In genomic region chr2:127085260-127085666, GRCh38 we compare ENCODE assay signal across 8 cellular contexts. TPM values are rescaled to one million over a fixed set of nuclear protein-coding genes. Genes with fewer than 3 reads are reported as not detected.
DNase-seq lines count a peak whose midpoint lies in the region; TF ChIP-seq lines count a peak whose summit lies in the region.

No MANE protein-coding gene starts in this region.

- intact Hi-C loops in OCI-LY7 (cut with micrococcal nuclease; ENCODE audit: unreplicated experiment), result no loop called here
- intact Hi-C loops in prostate gland (cut with DNase I), result loop anchor here (10.0 kb wide), 1 partner anchor 430 kb away; the partner anchor contains the start of gene GYPC

- H3K9me2 ChIP-seq in OCI-LY7 (ENCODE audit: insufficient read depth, low read length), result no peaks in the 10 kb centered on the region

- no peaks in the 10 kb centered on the region for H4K20me1 ChIP-seq in OCI-LY7 (ENCODE audit: insufficient read depth, low read length)

- H3K27me3 ChIP-seq in prostate gland (replicated peaks; ENCODE audit: insufficient read depth), result no peaks in the 10 kb centered on the region

- 33% methylated on average over 9 of the region's 9 CpGs for WGBS in prostate gland

- peak overlapping the region; percentile 34; the same call in 1 of the 2 replicates for H2AFZ ChIP-seq in OCI-LY7 (ENCODE audit: low read length)

- H3K79me2 ChIP-seq in OCI-LY7 (ENCODE audit: insufficient read depth, low read depth, low read length), result no peaks in the 10 kb centered on the region

- TF ChIP-seq CTCF in OCI-LY7 (conservative IDR thresholded peaks at IDR 0.05; ENCODE audit: low read length), result no peak
- TF ChIP-seq CTCF in prostate gland (IDR thresholded peaks at IDR 0.05), result no peak

- no peak overlapping the region for H3K4me2 ChIP-seq in OCI-LY7 (ENCODE audit: low read length)

- BruUV-seq in OCI-LY7 (replicated peaks; lab: Mats Ljungman, UMichigan), result no TSS peak

- POLR2A ChIA-PET in OCI-LY7 (lab: Charles Lee), result interaction anchor here (0.5 to 1.3 kb wide), 2 partner anchors 9 to 193 kb away, joined by 4 to 5 read pairs; no protein-coding TSS in a partner anchor

- peaks cover 26% of the 10 kb centered on the region for H3K4me1 ChIP-seq in OCI-LY7 (ENCODE audit: insufficient read depth, low read length, poor library complexity, severe bottlenecking)
- H3K4me1 ChIP-seq in prostate gland (replicated peaks), result peaks cover 32% of the 10 kb centered on the region

- H3K9me3 ChIP-seq in OCI-LY7 (ENCODE audit: low read length), result no peaks in the 10 kb centered on the region
- no peaks in the 10 kb centered on the region for H3K9me3 ChIP-seq in prostate gland

- DNase-seq in SIG-M5 treated with dmso at 0.1 percent for 504 hours (lab: John Stamatoyannopoulos, UW; ENCODE audit: unreplicated experiment), result peak; percentile 63
- no peak for DNase-seq in SIG-M5 (lab: John Stamatoyannopoulos, UW)
- DNase-seq in OCI-LY7 (ENCODE audit: low spot score), result no peak
- DNase-seq in prostate gland (ENCODE audit: low spot score), result no peak
- DNase-seq in NCI-H524 treated with DMSO at 0.1 percent for 48 hours (lab: John Stamatoyannopoulos, UW), result no peak
- DNase-seq in iPS-NIHi7 (ENCODE audit: extremely low spot score), result no peak
- DNase-seq in NCI-H146 (lab: John Stamatoyannopoulos, UW), result no peak

- CTCF ChIA-PET in OCI-LY7 (lab: Charles Lee; ENCODE audit: unreplicated experiment), result interaction anchor here (0.6 kb wide), 1 partner anchor 9 kb away, joined by 3 read pairs; no protein-coding TSS in a partner anchor

- H3K4me3 ChIP-seq in OCI-LY7 (ENCODE audit: low read depth, low read length, poor library complexity, severe bottlenecking), result no peak overlapping the region
- no peak overlapping the region for H3K4me3 ChIP-seq in prostate gland

- no peaks in the 10 kb centered on the region for H3K36me3 ChIP-seq in OCI-LY7 (ENCODE audit: insufficient read depth, low read length)
- no peaks in the 10 kb centered on the region for H3K36me3 ChIP-seq in prostate gland

- no peak for TF ChIP-seq POLR2A in prostate gland (IDR thresholded peaks at IDR 0.05)

- H3K27ac ChIP-seq in OCI-LY7 (ENCODE audit: low read depth, low read length, poor library complexity, severe bottlenecking), result no peak overlapping the region
- H3K27ac ChIP-seq in cingulate gyrus (ENCODE audit: low read depth, low read length), result peak overlapping the region; percentile 79
- peak overlapping the region; percentile 69 to 70 for H3K27ac ChIP-seq in prostate gland

RNA-seq across cellular contexts. Expression of gene BIN1, which starts 21.7 kb away (rescaled TPM):
- 1.5 and 3.0 TPM in 2 replicates for total RNA-seq in OCI-LY7 (2014; rRNA removed; shearing (Covaris generic))
- total RNA-seq in OCI-LY7 (2022), result 9.8 and 14.1 TPM in 2 replicates
- 10 to 100 TPM; 65.6 to 70.1 TPM for total RNA-seq in prostate gland

Comparison
In these comparisons a context has a peak if more than half of its experiments do, and no peak if none do; other contexts are left out.
1. RNA of gene BIN1, which starts 21.7 kb away (total RNA-seq): 65.6 to 70.1 TPM in prostate gland; 1.5 to 14.1 TPM in OCI-LY7; every median in the first group is over 4 times any median in the second.